27 cellular contexts compared by ENCODE assay signal in genomic region chr7:25143763-25144162, GRCh38.
"Had no signal": no experiment of that assay in that cellular context is flagged by ENCODE, and none has a peak within 500 bp of the region (broad histone marks: within the 10 kb centered on the region; RNA-seq: fewer than 3 reads in every experiment).

No MANE protein-coding gene starts in this region.

- H3K4me3 ChIP-seq: stomach, suprapubic skin, testis, thoracic aorta, thyroid gland, tibial artery, tibial nerve, transverse colon, upper lobe of left lung, upper lobe of right lung, uterus, vagina had no signal

- H3K27me3 ChIP-seq: stomach, suprapubic skin, testis, thyroid gland, tibial artery, tibial nerve, transverse colon, upper lobe of left lung, upper lobe of right lung, uterus, vagina had no signal

- H3K27ac ChIP-seq: stomach, suprapubic skin, testis, thoracic aorta, thyroid gland, tibial artery, tibial nerve, transverse colon, upper lobe of left lung, upper lobe of right lung, uterus, vagina had no signal

- H3K4me1 ChIP-seq: stomach, suprapubic skin, testis, thyroid gland, tibial artery, tibial nerve, upper lobe of left lung, upper lobe of right lung, uterus, vagina had no signal

- H3K9me3 ChIP-seq: stomach, suprapubic skin, testis, thoracic aorta, thyroid gland, tibial artery, tibial nerve, transverse colon, upper lobe of left lung, upper lobe of right lung, uterus, vagina had no signal

- FAIRE-seq: urothelium cell line had no signal

- H3K36me3 ChIP-seq: suprapubic skin, thyroid gland, transverse colon, upper lobe of right lung, uterus, vagina had no signal

- ATAC-seq: stimulated activated effector memory CD8-positive, alpha-beta T cell treated with anti-CD3 and anti-CD28 coated beads, Interleukin-12 subunit alpha, Interleukin-12 subunit beta, amount 100 ng/mL, for 72 hours; stimulated activated memory B cell treated with anti-CD40 and anti-IgM and Interleukin-4, amounts not matched to agents 10 μg/mL and 1 μg/mL and 100 μg/mL, for 72 hours; stimulated activated naive B cell treated with anti-CD40 and anti-IgM and Interleukin-4, amounts not matched to agents 10 μg/mL and 1 μg/mL and 100 μg/mL, for 72 hours; stimulated activated naive CD8-positive, alpha-beta T cell treated with anti-CD3 and anti-CD28 coated beads, Interleukin-15, amount 100 ng/mL, for 72 hours; stimulated activated naive CD8-positive, alpha-beta T cell treated with anti-CD3 and anti-CD28 coated beads, Interleukin-15, Interleukin-2, amounts not matched to agents 100 U/mL and 50 U/mL, for 24 hours; upper lobe of right lung had no signal

- DNase-seq: stimulated activated CD4-positive, alpha-beta T cell treated with anti-CD3 and anti-CD28 coated beads, Interleukin-2, amount 100 ng/mL, for 48 hours; stimulated activated CD4-positive, alpha-beta T cell treated with anti-CD3 and anti-CD28 coated beads, Interleukin-4, amount 100 ng/mL, for 1 hour; stimulated activated CD4-positive, alpha-beta T cell treated with anti-CD3 and anti-CD28 coated beads, Interleukin-4, amount 100 ng/mL, for 24 hours; stimulated activated CD4-positive, alpha-beta T cell treated with anti-CD3 and anti-CD28 coated beads, Interleukin-4, amount 100 ng/mL, for 4 hours; stimulated activated CD8-positive, alpha-beta memory T cell treated with anti-CD3 and anti-CD28 coated beads, Interleukin-4, amount 100 ng/mL, for 48 hours; stimulated activated naive B cell treated with anti-CD40 and anti-IgM and Interleukin-4, amounts not matched to agents 10 μg/mL and 1 μg/mL and 100 μg/mL, for 72 hours; stimulated activated naive CD4-positive, alpha-beta T cell; stimulated activated naive CD4-positive, alpha-beta T cell treated with Interleukin-2 at 50 U/mL for 16 hours; stimulated activated naive CD8-positive, alpha-beta T cell treated with anti-CD3 and anti-CD28 coated beads, Interleukin-15, amount 100 ng/mL, for 72 hours; stimulated activated naive CD8-positive, alpha-beta T cell treated with anti-CD3 and anti-CD28 coated beads, Interleukin-15, Interleukin-2, amounts not matched to agents 100 U/mL and 50 U/mL, for 24 hours; stomach; substantia nigra; testis; thyroid gland; tibial artery; transverse colon; trophoblast cell; upper lobe of left lung; upper lobe of right lung; uterus had no signal
